In the genomic region with DNA sequence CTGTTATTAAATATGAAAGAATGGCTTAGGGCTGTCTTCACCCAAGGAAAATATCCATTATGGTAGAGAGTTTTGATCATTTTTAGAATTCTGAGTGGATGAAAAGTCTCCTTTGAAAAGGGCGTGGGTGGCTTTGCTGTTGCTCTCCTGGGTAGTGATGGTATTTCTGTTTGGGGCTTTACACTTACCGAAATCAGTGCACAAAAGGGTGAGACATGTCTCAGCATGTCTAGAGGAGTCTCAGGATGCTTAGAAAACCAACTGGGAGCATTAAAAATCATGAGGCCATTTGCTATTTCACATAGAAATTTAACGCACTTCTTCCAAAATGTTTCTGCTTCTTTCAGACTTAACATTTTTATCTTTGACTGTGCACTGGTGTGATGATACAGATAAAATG, we compare ENCODE assay signal across 16 cellular contexts. TPM values are rescaled to one million over a fixed set of nuclear protein-coding genes. Genes with fewer than 3 reads are reported as not detected.
DNase-seq lines count a peak whose midpoint lies in the region; ATAC-seq, FAIRE-seq and TF ChIP-seq lines count a peak whose summit lies in the region.
"Had no signal": no experiment of that assay in that cellular context is flagged by ENCODE, and none has a peak within 500 bp of the region (broad histone marks: within the 10 kb centered on the region; RNA-seq: fewer than 3 reads in every experiment).

No MANE protein-coding gene starts in this region.

- intact Hi-C loops in OCI-LY7 (cut with micrococcal nuclease; ENCODE audit: unreplicated experiment) (no loop called here), pancreas (cut with DNase I) (no loop called here)

- peak overlapping the region; percentile 78 for H3K27ac Mint-ChIP-seq in activated T-cell treated with anti-CD3 and anti-CD28 coated beads, Interleukin-2, amount 50 U/mL, for 24 hours
- H3K27ac Mint-ChIP-seq in astrocyte (ENCODE audit: unreplicated experiment) = peak overlapping the region; percentile 86

- no peaks in the 10 kb centered on the region for H3K27me3 Mint-ChIP-seq in activated T-cell treated with anti-CD3 and anti-CD28 coated beads, Interleukin-2, amount 50 U/mL, for 24 hours
- H3K27me3 Mint-ChIP-seq in activated T-cell treated with anti-CD3 and anti-CD28 coated beads, Interleukin-2, amount 50 U/mL, for 4 hours (ENCODE audit: low read depth) = no peaks in the 10 kb centered on the region
- H3K27me3 Mint-ChIP-seq in astrocyte (ENCODE audit: low read depth, unreplicated experiment) = no peaks in the 10 kb centered on the region

- H3K4me2 ChIP-seq in astrocyte (ENCODE audit: low read length) = no peak overlapping the region
- H3K4me2 ChIP-seq in keratinocyte (ENCODE audit: control insufficient read depth, extremely low read depth, insufficient read depth, low read depth, low read length) = no peak overlapping the region
- no peak overlapping the region for H3K4me2 ChIP-seq in OCI-LY7 (ENCODE audit: low read length)

- H3K4me1 Mint-ChIP-seq in activated T-cell treated with anti-CD3 and anti-CD28 coated beads, Interleukin-2, amount 50 U/mL, for 24 hours (ENCODE audit: low read depth) = peaks cover 35% of the 10 kb centered on the region
- peaks cover 10% of the 10 kb centered on the region for H3K4me1 Mint-ChIP-seq in activated T-cell treated with anti-CD3 and anti-CD28 coated beads, Interleukin-2, amount 50 U/mL, for 4 hours (ENCODE audit: low read depth)
- peaks cover 4% of the 10 kb centered on the region for H3K4me1 Mint-ChIP-seq in astrocyte (ENCODE audit: low read depth, unreplicated experiment)

- H3K9ac ChIP-seq in astrocyte (ENCODE audit: low read length) (no peak overlapping the region), keratinocyte (ENCODE audit: control insufficient read depth, extremely low read depth, insufficient read depth, low read length) (no peak overlapping the region)

- POLR2A ChIA-PET in RWPE1 (lab: Yijun Ruan, JAX; ENCODE audit: low non-redundant PET) = no interaction called here
- POLR2A ChIA-PET in OCI-LY7 (lab: Charles Lee) = no interaction called here

- H3K9me3 Mint-ChIP-seq in activated T-cell treated with anti-CD3 and anti-CD28 coated beads, Interleukin-2, amount 50 U/mL, for 24 hours = no peaks in the 10 kb centered on the region
- no peaks in the 10 kb centered on the region for H3K9me3 Mint-ChIP-seq in activated T-cell treated with anti-CD3 and anti-CD28 coated beads, Interleukin-2, amount 50 U/mL, for 4 hours
- no peaks in the 10 kb centered on the region for H3K9me3 Mint-ChIP-seq in astrocyte (ENCODE audit: unreplicated experiment)

- peaks cover 97% of the 10 kb centered on the region for H3K36me3 Mint-ChIP-seq in activated T-cell treated with anti-CD3 and anti-CD28 coated beads, Interleukin-2, amount 50 U/mL, for 24 hours (ENCODE audit: low read depth)
- H3K36me3 Mint-ChIP-seq in activated T-cell treated with anti-CD3 and anti-CD28 coated beads, Interleukin-2, amount 50 U/mL, for 4 hours (ENCODE audit: insufficient read depth) = peaks cover 58% of the 10 kb centered on the region
- peaks cover 29% of the 10 kb centered on the region for H3K36me3 Mint-ChIP-seq in astrocyte (ENCODE audit: low read depth, unreplicated experiment)

- FAIRE-seq in astrocyte (lab: Jason Lieb, UNC) = no peak
- FAIRE-seq in keratinocyte (lab: Jason Lieb, UNC) = peak; percentile 82
- FAIRE-seq in pancreas (lab: Jason Lieb, UNC) = no peak
- FAIRE-seq: A204.1 had no signal

- H3K36me3 ChIP-seq in astrocyte (ENCODE audit: insufficient read depth, low read length) = peaks cover 20% of the 10 kb centered on the region
- H3K36me3 ChIP-seq in keratinocyte (ENCODE audit: control insufficient read depth in 2 of 2, extremely low read depth in 1 of 2, insufficient read depth in 2 of 2, low read length in 2 of 2) = peaks cover 19 to 27% of the 10 kb centered on the region in 2 experiments
- H3K36me3 ChIP-seq in OCI-LY7 (ENCODE audit: insufficient read depth, low read length) = peaks cover 56% of the 10 kb centered on the region
- peaks cover 0 to 40% (median 15%) of the 10 kb centered on the region in 3 donors for H3K36me3 ChIP-seq in pancreas

- no peak for ATAC-seq in activated T-cell treated with anti-CD3 and anti-CD28 coated beads, Interleukin-2, amount 50 U/mL, for 4 hours
- no peak for ATAC-seq in pancreas

- H3K4me1 ChIP-seq in astrocyte (ENCODE audit: insufficient read depth, low read length) (no peaks in the 10 kb centered on the region), keratinocyte (ENCODE audit: control insufficient read depth, extremely low read depth, insufficient read depth, low read length) (peaks cover 7% of the 10 kb centered on the region), OCI-LY7 (ENCODE audit: insufficient read depth, low read length, poor library complexity, severe bottlenecking) (no peaks in the 10 kb centered on the region), pancreas (no peaks in the 10 kb centered on the region)

- no peak for DNase-seq in activated T-cell treated with anti-CD3 and anti-CD28 coated beads, Interleukin-2, amount 50 U/mL, for 24 hours
- no peak for DNase-seq in activated T-cell treated with anti-CD3 and anti-CD28 coated beads, Interleukin-2, amount 50 U/mL, for 4 hours
- peak; percentile 22 for DNase-seq in RWPE1 (ENCODE audit: low spot score)
- no peak for DNase-seq in astrocyte (ENCODE audit: low read depth)
- no peak for DNase-seq in keratinocyte (ENCODE audit: low read depth, low spot score)
- no peak for DNase-seq in H4 (ENCODE audit: low spot score)
- DNase-seq in OCI-LY7 (ENCODE audit: low spot score) = no peak
- DNase-seq in pancreas = no peak
- DNase-seq: C1 segment of cervical spinal cord, DMS 273 treated with DMSO at 0.1 percent for 48 hours, H9, Karpas-422, NCI-H1417, NCI-H1930, NCI-H510A had no signal

- H4K20me1 ChIP-seq in astrocyte (ENCODE audit: insufficient read depth, low read length) (no peaks in the 10 kb centered on the region), keratinocyte (ENCODE audit: control insufficient read depth, extremely low read depth, insufficient read depth, low read length) (no peaks in the 10 kb centered on the region), OCI-LY7 (ENCODE audit: insufficient read depth, low read length) (no peaks in the 10 kb centered on the region)

- H3K79me2 ChIP-seq in astrocyte (ENCODE audit: insufficient read depth, low read length) (no peaks in the 10 kb centered on the region), keratinocyte (ENCODE audit: control insufficient read depth, insufficient read depth, low read length) (no peaks in the 10 kb centered on the region), OCI-LY7 (ENCODE audit: insufficient read depth, low read depth, low read length) (no peaks in the 10 kb centered on the region)

- H3K9me1 ChIP-seq in keratinocyte (ENCODE audit: control insufficient read depth, extremely low read depth, insufficient read depth, low read length) = peaks cover 2% of the 10 kb centered on the region

- H2AFZ ChIP-seq in astrocyte (ENCODE audit: low read depth, low read length) = no peak overlapping the region
- H2AFZ ChIP-seq in keratinocyte (ENCODE audit: control insufficient read depth, low read length) = no peak overlapping the region
- no peak overlapping the region for H2AFZ ChIP-seq in OCI-LY7 (ENCODE audit: low read length)

- H3K9me2 ChIP-seq in OCI-LY7 (ENCODE audit: insufficient read depth, low read length) = no peaks in the 10 kb centered on the region

- TF ChIP-seq CTCF in RWPE1 (conservative IDR thresholded peaks at IDR 0.05; ENCODE audit: low read depth) (no peak), astrocyte (IDR thresholded peaks at IDR 0.05; ENCODE audit: insufficient read depth, low read depth, low read length) (no peak), keratinocyte (optimal IDR thresholded peaks at IDR 0.05 in 1 of 3, IDR thresholded peaks at IDR 0.05 in 1 of 3, conservative IDR thresholded peaks at IDR 0.05 in 1 of 3; ENCODE audit: extremely low read depth in 1 of 3, insufficient read depth in 2 of 3, low read length in 3 of 3) (no peak), OCI-LY7 (conservative IDR thresholded peaks at IDR 0.05; ENCODE audit: low read length) (no peak), pancreas (IDR thresholded peaks at IDR 0.05) (no peak)

- no peaks in the 10 kb centered on the region for H3K27me3 ChIP-seq in astrocyte (ENCODE audit: insufficient read depth, low read length)
- H3K27me3 ChIP-seq in keratinocyte (ENCODE audit: control insufficient read depth, extremely low read depth, insufficient read depth, low read length) = no peaks in the 10 kb centered on the region
- no peaks in the 10 kb centered on the region for H3K27me3 ChIP-seq in pancreas

- H3K27ac ChIP-seq in RWPE1 = no peak overlapping the region
- no peak overlapping the region for H3K27ac ChIP-seq in astrocyte (ENCODE audit: low read depth, low read length)
- H3K27ac ChIP-seq in keratinocyte (ENCODE audit: control insufficient read depth, insufficient read depth, low read length) = no peak overlapping the region
- no peak overlapping the region for H3K27ac ChIP-seq in OCI-LY7 (ENCODE audit: low read depth, low read length, poor library complexity, severe bottlenecking)
- no peak overlapping the region for H3K27ac ChIP-seq in pancreas

- dilution Hi-C loops in keratinocyte (cut with MboI; ENCODE audit: extremely low pct_ligation_motif_present, low sequenced_read_pairs) = no loop called here

- no peaks in the 10 kb centered on the region for H3K9me3 ChIP-seq in astrocyte (ENCODE audit: insufficient read depth, low read depth, low read length)
- H3K9me3 ChIP-seq in keratinocyte (ENCODE audit: control insufficient read depth, low read depth, low read length) = no peaks in the 10 kb centered on the region
- H3K9me3 ChIP-seq in OCI-LY7 (ENCODE audit: low read length) = no peaks in the 10 kb centered on the region
- no peaks in the 10 kb centered on the region for H3K9me3 ChIP-seq in pancreas

- CTCF ChIA-PET in RWPE1 (lab: Yijun Ruan, JAX) (no interaction called here), OCI-LY7 (lab: Charles Lee; ENCODE audit: unreplicated experiment) (no interaction called here)

- 97 to 99% methylated on average over 3 of the region's 3 CpGs for WGBS in pancreas, 2 donors

- BruUV-seq in OCI-LY7 (replicated peaks; lab: Mats Ljungman, UMichigan) = no TSS peak

- H3K4me3 ChIP-seq in astrocyte (ENCODE audit: insufficient read depth, low read depth, low read length) (no peak overlapping the region), keratinocyte (ENCODE audit: control insufficient read depth in 2 of 3, extremely low read depth in 1 of 3, insufficient read depth in 2 of 3, low read depth in 1 of 3, low read length in 3 of 3) (no peak overlapping the region), OCI-LY7 (ENCODE audit: low read depth, low read length, poor library complexity, severe bottlenecking) (no peak overlapping the region), pancreas (no peak overlapping the region)

- H3K4me3 Mint-ChIP-seq in activated T-cell treated with anti-CD3 and anti-CD28 coated beads, Interleukin-2, amount 50 U/mL, for 24 hours = no peak overlapping the region
- no peak overlapping the region for H3K4me3 Mint-ChIP-seq in activated T-cell treated with anti-CD3 and anti-CD28 coated beads, Interleukin-2, amount 50 U/mL, for 4 hours
- no peak overlapping the region for H3K4me3 Mint-ChIP-seq in astrocyte (ENCODE audit: unreplicated experiment)
- H3K4me3 Mint-ChIP-seq: H9 had no signal

RNA-seq across cellular contexts. Expression of gene ZCCHC2, which starts 49.6 kb away (rescaled TPM):
- total RNA-seq in activated T-cell treated with anti-CD3 and anti-CD28 coated beads, Interleukin-2, amount 50 U/mL, for 4 hours = 10 to 100 TPM; 31.9 to 39.5 (median 35.7) TPM
- total RNA-seq in astrocyte (14.8 and 16.3 TPM in 2 replicates), OCI-LY7 (2022) (16.8 and 16.9 TPM in 2 replicates), pancreas (10 to 100 TPM in 1 of 6 donors, 1 to 10 TPM in 5; 7.4 to 14.2 (median 8.3) TPM)
- polyA plus RNA-seq in keratinocyte (12.9 to 15.3 TPM (median 14.1 TPM) in 3 replicates), pancreas (1 to 10 TPM; 4.1 to 6.0 TPM)
- 21.1 TPM for polyA plus RNA-seq in keratinocyte (2011; ENCODE audit: low read depth)
- polyA plus RNA-seq in keratinocyte (2011; cell fraction: cytosol; rRNA removed) = 7.0 and 11.5 TPM in 2 replicates
- polyA plus RNA-seq in keratinocyte (2011; cell fraction: nucleus; rRNA removed) = 23.1 and 23.7 TPM in 2 replicates
- 9.5 and 9.9 TPM in 2 replicates for polyA plus RNA-seq in keratinocyte (2012; ENCODE audit: low replicate concordance)
- polyA minus RNA-seq in keratinocyte = 32.2 to 38.2 TPM (median 32.3 TPM) in 3 replicates
- 12.7 TPM for polyA minus RNA-seq in keratinocyte (2011; cell fraction: cytosol; rRNA and poly(A)+ RNA removed)
- 19.5 and 36.0 TPM in 2 replicates for polyA minus RNA-seq in keratinocyte (2011; cell fraction: nucleus; rRNA and poly(A)+ RNA removed)
- total RNA-seq in H4 (2014; rRNA removed; shearing (Covaris generic)) = 5.2 and 5.3 TPM in 2 replicates
- total RNA-seq in OCI-LY7 (2014; rRNA removed; shearing (Covaris generic)) = 13.5 and 17.5 TPM in 2 replicates
